Comparison of ENCODE assay signal across 9 cellular contexts in genomic region chr9:83218411-83219090, GRCh38.
DNase-seq lines count a peak whose midpoint lies in the region; ATAC-seq and TF ChIP-seq lines count a peak whose summit lies in the region.
"Had no signal": no experiment of that assay in that cellular context is flagged by ENCODE, and none has a peak within 500 bp of the region (broad histone marks: within the 10 kb centered on the region; RNA-seq: fewer than 3 reads in every experiment).

No MANE protein-coding gene starts in this region.

- H3K9ac ChIP-seq in mammary epithelial cell (ENCODE audit: insufficient read depth, low read length) (no peak overlapping the region), mesenchymal stem cell (ENCODE audit: low read length) (peak overlapping the region; percentile 93)

- H2BK15ac ChIP-seq in mesenchymal stem cell (ENCODE audit: low read depth, poor library complexity, severe bottlenecking) = no peak overlapping the region

- H4K91ac ChIP-seq in mesenchymal stem cell (ENCODE audit: low read length) = no peak overlapping the region

- H2BK12ac ChIP-seq in mesenchymal stem cell (ENCODE audit: low read length in 2 of 2) = no peak overlapping the region

- H3K27ac ChIP-seq in mammary epithelial cell (ENCODE audit: insufficient read depth, low read depth, low read length) = no peak overlapping the region
- no peak overlapping the region for H3K27ac ChIP-seq in mesenchymal stem cell (ENCODE audit: low read length, poor library complexity, severe bottlenecking)
- no peak overlapping the region for H3K27ac ChIP-seq in suprapubic skin

- H3K4ac ChIP-seq in mesenchymal stem cell (ENCODE audit: low read depth in 1 of 2, low read length in 2 of 2) = no peak overlapping the region

- peaks cover 23% of the 10 kb centered on the region for H3K4me1 ChIP-seq in mammary epithelial cell (ENCODE audit: insufficient read depth, low read length)
- peaks cover 4% of the 10 kb centered on the region for H3K4me1 ChIP-seq in mesenchymal stem cell (ENCODE audit: control insufficient read depth, insufficient read depth, low read depth, low read length)
- H3K4me1 ChIP-seq in suprapubic skin = peaks cover 17% of the 10 kb centered on the region

- ATAC-seq in GM18517 (IDR thresholded peaks at IDR 0.05; ENCODE audit: unreplicated experiment) = no peak

- H3K4me2 ChIP-seq in mammary epithelial cell (ENCODE audit: insufficient read depth, low read depth, low read length) = peak overlapping the region; percentile 78
- no peak overlapping the region for H3K4me2 ChIP-seq in mesenchymal stem cell (ENCODE audit: low read length, poor library complexity, severe bottlenecking)

- no peaks in the 10 kb centered on the region for H3K27me3 ChIP-seq in mammary epithelial cell (ENCODE audit: insufficient read depth, low read length)
- peaks cover 5 to 19% of the 10 kb centered on the region in 2 experiments for H3K27me3 ChIP-seq in mesenchymal stem cell (ENCODE audit: control insufficient read depth in 1 of 2, insufficient read depth in 1 of 2, low read length in 2 of 2)
- H3K27me3 ChIP-seq in suprapubic skin = no peaks in the 10 kb centered on the region

- H2AK5ac ChIP-seq in mesenchymal stem cell (ENCODE audit: low read length, severe bottlenecking) = no peak overlapping the region

- peak; percentile 49 for DNase-seq in DMS53 (lab: John Stamatoyannopoulos, UW)
- no peak for DNase-seq in DMS53 treated with DMSO at 0.1 percent for 48 hours (lab: John Stamatoyannopoulos, UW; ENCODE audit: unreplicated experiment)
- no peak for DNase-seq in mammary epithelial cell
- no peak for DNase-seq in mesenchymal stem cell
- DNase-seq in suprapubic skin (ENCODE audit: low spot score in 2 of 2) = no peak
- DNase-seq in DMS79 treated with DMSO at 0.1 percent for 48 hours (lab: John Stamatoyannopoulos, UW) = no peak
- no peak for DNase-seq in NOMO-1 treated with dmso at 0.1 percent for 144 hours (lab: John Stamatoyannopoulos, UW; ENCODE audit: unreplicated experiment)
- DNase-seq: immature natural killer cell had no signal

- no TSS peak for BruUV-seq in mammary epithelial cell (replicated peaks; lab: Mats Ljungman, UMichigan)

- H3K79me1 ChIP-seq in mesenchymal stem cell (replicated peaks; ENCODE audit: low read length, poor library complexity, severe bottlenecking) = no peaks in the 10 kb centered on the region

- no peaks in the 10 kb centered on the region for H3K36me3 ChIP-seq in mammary epithelial cell (ENCODE audit: insufficient read depth, low read length)
- H3K36me3 ChIP-seq in mesenchymal stem cell (ENCODE audit: control insufficient read depth in 1 of 2, insufficient read depth in 2 of 2, low read depth in 1 of 2, low read length in 2 of 2) = no peaks in the 10 kb centered on the region
- no peaks in the 10 kb centered on the region for H3K36me3 ChIP-seq in suprapubic skin

- H4K20me1 ChIP-seq in mammary epithelial cell (ENCODE audit: insufficient read depth, low read length) = no peaks in the 10 kb centered on the region

- H3K79me2 ChIP-seq in mammary epithelial cell (ENCODE audit: insufficient read depth, low read length) = no peaks in the 10 kb centered on the region

- H2AFZ ChIP-seq in mammary epithelial cell (ENCODE audit: low read depth, low read length) = peak overlapping the region; percentile 79
- H2AFZ ChIP-seq in mesenchymal stem cell (ENCODE audit: low read depth, low read length) = no peak overlapping the region

- H2BK5ac ChIP-seq in mesenchymal stem cell (ENCODE audit: low read depth, low read length, poor library complexity, severe bottlenecking) = no peak overlapping the region

- H3K9me3 ChIP-seq in mammary epithelial cell (replicated peaks; ENCODE audit: insufficient read depth, low read length) (no peaks in the 10 kb centered on the region), mesenchymal stem cell (ENCODE audit: control insufficient read depth, low read length) (no peaks in the 10 kb centered on the region), suprapubic skin (no peaks in the 10 kb centered on the region)

- dilution Hi-C loops in mammary epithelial cell (cut with HindIII; ENCODE audit: low sequenced_read_pairs) = no loop called here

- H3K4me3 ChIP-seq in mammary epithelial cell (replicated peaks in 1 of 3; ENCODE audit: insufficient read depth in 1 of 3, low read depth in 2 of 3, low read length in 3 of 3) = peak overlapping the region in 2 of 3 experiments; percentile 62 to 86
- H3K4me3 ChIP-seq in mesenchymal stem cell (ENCODE audit: insufficient read depth in 1 of 2, low read depth in 1 of 2, low read length in 2 of 2) = peak overlapping the region in 1 of 2 experiments; percentile 93
- peak overlapping the region; percentile 63 for H3K4me3 ChIP-seq in suprapubic skin

- no peak overlapping the region for H4K8ac ChIP-seq in mesenchymal stem cell (ENCODE audit: low read length)

- WGBS in mammary epithelial cell (ENCODE audit: low coverage, missing lambda C conversion rate) = 44% methylated on average over 11 of the region's 11 CpGs
- 71% methylated on average over 8 of the region's 11 CpGs for WGBS in mesenchymal stem cell
- 74% methylated on average over 11 of the region's 11 CpGs for WGBS in suprapubic skin

- no peak overlapping the region for H2BK120ac ChIP-seq in mesenchymal stem cell (ENCODE audit: low read depth, low read length)

- TF ChIP-seq EP300 in suprapubic skin (IDR thresholded peaks at IDR 0.05) = no peak

- TF ChIP-seq CTCF in mammary epithelial cell (conservative IDR thresholded peaks at IDR 0.05 in 1 of 2, IDR thresholded peaks at IDR 0.05 in 1 of 2; ENCODE audit: extremely low read depth in 1 of 2, insufficient read depth in 1 of 2, low read depth in 1 of 2, low read length in 2 of 2) = no peak
- TF ChIP-seq CTCF in suprapubic skin (IDR thresholded peaks at IDR 0.05) = no peak

- H3K18ac ChIP-seq in mesenchymal stem cell (ENCODE audit: low read depth in 1 of 2, low read length in 2 of 2) = no peak overlapping the region

- intact Hi-C loops in mammary epithelial cell (cut with micrococcal nuclease) = loop anchor here (1.0 to 5.0 kb wide), 5 partner anchors 51 to 429 kb away; no protein-coding TSS in a partner anchor

- in situ Hi-C loops in mammary epithelial cell (cut with MboI; ENCODE audit: low sequenced_read_pairs in 2 of 2) = loop anchor here in 1 of 2 donors (25.0 kb wide), 1 partner anchor 319 kb away; the partner anchor contains the start of gene FRMD3

- TF ChIP-seq POLR2A in suprapubic skin (IDR thresholded peaks at IDR 0.05) = no peak

- no peak overlapping the region for H3K14ac ChIP-seq in mesenchymal stem cell (ENCODE audit: low read length in 2 of 2)

- H3K23ac ChIP-seq in mesenchymal stem cell (ENCODE audit: low read length in 2 of 2) = no peak overlapping the region

- CTCF ChIA-PET in mammary epithelial cell (lab: Charles Lee; ENCODE audit: low non-redundant PET) = interaction anchor here (0.6 kb wide), 1 partner anchor 21 kb away, joined by 4 read pairs; no protein-coding TSS in a partner anchor
